2 cellular contexts compared by ENCODE assay signal in genomic region chr2:45845058-45845457, GRCh38.
TF ChIP-seq lines count a peak whose summit lies in the region.

No MANE protein-coding gene starts in this region.

TF ChIP-seq in SK-N-SH, 30 proteins besides CTCF, POLR2A, EP300 and RAD21:
- TF ChIP-seq IRF3 (IDR thresholded peaks at IDR 0.05; ENCODE audit: low read depth, low read length) (no peak), FOXM1 (IDR thresholded peaks at IDR 0.05; ENCODE audit: low read depth) (no peak), CHD2 (IDR thresholded peaks at IDR 0.05; ENCODE audit: low read length, partially characterized antibody) (no peak), PBX3 (IDR thresholded peaks at IDR 0.05) (no peak), USF2 (IDR thresholded peaks at IDR 0.05; ENCODE audit: borderline replicate concordance, low read depth, low read length) (no peak), YY1 (IDR thresholded peaks at IDR 0.05; ENCODE audit: low read depth) (no peak), REST (IDR thresholded peaks at IDR 0.05; ENCODE audit: low read depth, low read length) (no peak)
TF ChIP-seq in SK-N-SH: peak in this region for 0.

TF ChIP-seq in SK-N-SH treated with all-trans-retinoic acid at 6 μM for 48 hours, 23 proteins besides CTCF, POLR2A, EP300 and RAD21 (continued from another document):
- TF ChIP-seq CREB5 (CRISPR knock-in tag; IDR thresholded peaks at IDR 0.05; ENCODE audit: low read depth) (no peak), OSR1 (CRISPR knock-in tag; IDR thresholded peaks at IDR 0.05) (no peak), ZNF70 (CRISPR knock-in tag; IDR thresholded peaks at IDR 0.05) (no peak), CSRNP3 (CRISPR knock-in tag; IDR thresholded peaks at IDR 0.05) (no peak), TOX (CRISPR knock-in tag; IDR thresholded peaks at IDR 0.05; ENCODE audit: borderline replicate concordance) (no peak), ESRRG (CRISPR knock-in tag; IDR thresholded peaks at IDR 0.05) (no peak), TSHZ2 (CRISPR knock-in tag; IDR thresholded peaks at IDR 0.05) (no peak), RARB (CRISPR knock-in tag; IDR thresholded peaks at IDR 0.05) (no peak), SNAI2 (CRISPR knock-in tag; IDR thresholded peaks at IDR 0.05) (no peak), POU6F1 (CRISPR knock-in tag; IDR thresholded peaks at IDR 0.05; ENCODE audit: borderline replicate concordance, low read depth) (no peak), ZNF8 (CRISPR knock-in tag; IDR thresholded peaks at IDR 0.05) (no peak), ZC3H10 (CRISPR knock-in tag; IDR thresholded peaks at IDR 0.05) (no peak), GLIS3 (CRISPR knock-in tag; IDR thresholded peaks at IDR 0.05) (no peak), ZFP30 (CRISPR knock-in tag; IDR thresholded peaks at IDR 0.05) (no peak), PATZ1 (CRISPR knock-in tag; IDR thresholded peaks at IDR 0.05; ENCODE audit: borderline replicate concordance) (no peak), PPARA (CRISPR knock-in tag; IDR thresholded peaks at IDR 0.05; ENCODE audit: borderline replicate concordance) (no peak), ZNF565 (CRISPR knock-in tag; conservative IDR thresholded peaks at IDR 0.05; ENCODE audit: low read depth) (no peak)
TF ChIP-seq in SK-N-SH treated with all-trans-retinoic acid at 6 μM for 48 hours: peak in this region for 0.
